In genomic region chr9:125484632-125485282, GRCh38 we compare ENCODE assay signal across 13 cellular contexts.
DNase-seq lines count a peak whose midpoint lies in the region; ATAC-seq and TF ChIP-seq lines count a peak whose summit lies in the region.
"Had no signal": no experiment of that assay in that cellular context is flagged by ENCODE, and none has a peak within 500 bp of the region (broad histone marks: within the 10 kb centered on the region; RNA-seq: fewer than 3 reads in every experiment).

No MANE protein-coding gene starts in this region.

- DNase-seq in EL: peak; percentile 82
- DNase-seq in astrocyte of the cerebellum (ENCODE audit: low read depth): peak; percentile 84
- no peak for DNase-seq in left cardiac atrium
- peak; percentile 89 for DNase-seq in retinal pigment epithelial cell (ENCODE audit: low read depth)
- DNase-seq in erythroblast (lab: John Stamatoyannopoulos, UW): no peak
- DNase-seq in SW480 (ENCODE audit: low spot score): no peak
- DNase-seq in retina: no peak
- no peak for DNase-seq in mesenteric fat pad (ENCODE audit: low spot score)
- DNase-seq: activated T-cell treated with anti-CD3 and anti-CD28 coated beads, Interleukin-2, amount 50 U/mL, for 4 hours; CD4-positive, alpha-beta T cell; left colon; NCI-H82; T-helper 2 cell had no signal

- peak; percentile 65 to 91 for ATAC-seq in left cardiac atrium
- ATAC-seq: activated T-cell treated with anti-CD3 and anti-CD28 coated beads, Interleukin-2, amount 50 U/mL, for 4 hours; left colon had no signal

- intact Hi-C loops in left cardiac atrium (cut with DNase I): loop anchor here in 1 of 2 donors (10.0 kb wide), 1 partner anchor 50 kb away; no protein-coding TSS in a partner anchor

- H3K4me3 ChIP-seq in astrocyte of the cerebellum (ENCODE audit: low read depth, low read length): peak overlapping the region; percentile 21
- H3K4me3 ChIP-seq in retinal pigment epithelial cell (ENCODE audit: low read length): no peak overlapping the region

- in situ Hi-C loops in astrocyte of the cerebellum (cut with HindIII; ENCODE audit: low sequenced_read_pairs): no loop called here

- TF ChIP-seq CTCF in astrocyte of the cerebellum (IDR thresholded peaks at IDR 0.05; ENCODE audit: low read depth, low read length, missing control alignments) (no peak), retinal pigment epithelial cell (conservative IDR thresholded peaks at IDR 0.05; ENCODE audit: low read depth, low read length) (no peak)

- no peak for TF ChIP-seq POLR2A in erythroblast (IDR thresholded peaks at IDR 0.05; ENCODE audit: low read length)

Comparison
In these comparisons a context has a peak if more than half of its experiments do, and no peak if none do; other contexts are left out.
1. DNase-seq: peak in EL (single experiment), astrocyte of the cerebellum (single experiment) and retinal pigment epithelial cell (single experiment); none in left cardiac atrium (single experiment), erythroblast (0 of 2), SW480 (single experiment), retina (single experiment) and mesenteric fat pad (single experiment).